8 cellular contexts compared by ENCODE assay signal in genomic region chr2:143110759-143111428, GRCh38. TPM values are rescaled to one million over a fixed set of nuclear protein-coding genes. Genes with fewer than 3 reads are reported as not detected.
DNase-seq lines count a peak whose midpoint lies in the region; ATAC-seq and TF ChIP-seq lines count a peak whose summit lies in the region.

No MANE protein-coding gene starts in this region.

- no peak overlapping the region for H4K91ac ChIP-seq in mesenchymal stem cell (ENCODE audit: low read length)

- H3K4me3 Mint-ChIP-seq in activated CD4-positive, alpha-beta T cell treated with anti-CD3 and anti-CD28 coated beads, Interleukin-2, amount 10 ng/mL, durations not matched to agents 24 days and 14 days: peak overlapping the region; percentile 55

- no peak overlapping the region for H3K18ac ChIP-seq in mesenchymal stem cell (ENCODE audit: low read depth in 1 of 2, low read length in 2 of 2)

- H2AK5ac ChIP-seq in mesenchymal stem cell (ENCODE audit: low read length, severe bottlenecking): no peak overlapping the region

- ATAC-seq in GM19023 (IDR thresholded peaks at IDR 0.05; ENCODE audit: unreplicated experiment) (peak; percentile 93), HG03175 (IDR thresholded peaks at IDR 0.05; ENCODE audit: unreplicated experiment) (peak; percentile 89)

- peaks cover 38% of the 10 kb centered on the region for H3K4me1 Mint-ChIP-seq in activated CD4-positive, alpha-beta T cell treated with anti-CD3 and anti-CD28 coated beads, Interleukin-2, amount 10 ng/mL, durations not matched to agents 24 days and 14 days

- H3K4me3 ChIP-seq in mesenchymal stem cell (ENCODE audit: insufficient read depth in 1 of 2, low read depth in 1 of 2, low read length in 2 of 2): no peak overlapping the region

- H3K9me3 Mint-ChIP-seq in activated CD4-positive, alpha-beta T cell treated with anti-CD3 and anti-CD28 coated beads, Interleukin-2, amount 10 ng/mL, durations not matched to agents 24 days and 14 days: no peaks in the 10 kb centered on the region

- H4K8ac ChIP-seq in mesenchymal stem cell (ENCODE audit: low read length): no peak overlapping the region

- no peaks in the 10 kb centered on the region for H3K4me1 ChIP-seq in mesenchymal stem cell (ENCODE audit: control insufficient read depth, insufficient read depth, low read depth, low read length)

- H3K9ac ChIP-seq in mesenchymal stem cell (ENCODE audit: low read length): no peak overlapping the region

- DNase-seq in NCI-H510A (lab: John Stamatoyannopoulos, UW): peak; percentile 17
- DNase-seq in activated CD4-positive, alpha-beta T cell treated with anti-CD3 and anti-CD28 coated beads, Interleukin-2, amount 10 ng/mL, durations not matched to agents 24 days and 14 days: peak; percentile 89
- DNase-seq in ecto neural progenitor cell (ENCODE audit: low spot score): peak; percentile 64
- peak; percentile 68 for DNase-seq in mesenchymal stem cell
- peak; percentile 11 to 30 for DNase-seq in stimulated activated CD8-positive, alpha-beta memory T cell treated with anti-CD3 and anti-CD28 coated beads, Interleukin-4, amount 100 ng/mL, for 4 hours (ENCODE audit: low read depth in 2 of 2, low spot score in 1 of 2)

- H3K4ac ChIP-seq in mesenchymal stem cell (ENCODE audit: low read depth in 1 of 2, low read length in 2 of 2): no peak overlapping the region

- H3K27ac ChIP-seq in C4-2B (no peak overlapping the region), mesenchymal stem cell (ENCODE audit: low read length, poor library complexity, severe bottlenecking) (no peak overlapping the region)

- H2BK12ac ChIP-seq in mesenchymal stem cell (ENCODE audit: low read length in 2 of 2): no peak overlapping the region

- peaks cover 4% of the 10 kb centered on the region for H3K27me3 Mint-ChIP-seq in activated CD4-positive, alpha-beta T cell treated with anti-CD3 and anti-CD28 coated beads, Interleukin-2, amount 10 ng/mL, durations not matched to agents 24 days and 14 days

- H2AFZ ChIP-seq in mesenchymal stem cell (ENCODE audit: low read depth, low read length): peak overlapping the region; percentile 53

- H3K27me3 ChIP-seq in mesenchymal stem cell (ENCODE audit: control insufficient read depth in 1 of 2, insufficient read depth in 1 of 2, low read length in 2 of 2): no peaks in the 10 kb centered on the region

- WGBS in mesenchymal stem cell: 29% methylated on average over 6 of the region's 6 CpGs

- H3K4me2 ChIP-seq in mesenchymal stem cell (ENCODE audit: low read length, poor library complexity, severe bottlenecking): no peak overlapping the region

- peak overlapping the region; percentile 83 for H3K27ac Mint-ChIP-seq in activated CD4-positive, alpha-beta T cell treated with anti-CD3 and anti-CD28 coated beads, Interleukin-2, amount 10 ng/mL, durations not matched to agents 24 days and 14 days

- no peak overlapping the region for H3K14ac ChIP-seq in mesenchymal stem cell (ENCODE audit: low read length in 2 of 2)

- H3K36me3 Mint-ChIP-seq in activated CD4-positive, alpha-beta T cell treated with anti-CD3 and anti-CD28 coated beads, Interleukin-2, amount 10 ng/mL, durations not matched to agents 24 days and 14 days (ENCODE audit: low read depth): no peaks in the 10 kb centered on the region

- intact Hi-C loops in activated CD4-positive, alpha-beta T cell treated with anti-CD3 and anti-CD28 coated beads, Interleukin-2, amount 10 ng/mL, durations not matched to agents 24 days and 14 days (cut with micrococcal nuclease): loop anchor here (1.0 to 2.0 kb wide), 6 partner anchors 18 to 148 kb away; partner anchors contain the start of gene ARHGAP15

- peak; percentile 78 for TF ChIP-seq CTCF in C4-2B (conservative IDR thresholded peaks at IDR 0.05)

- no peak overlapping the region for H3K23ac ChIP-seq in mesenchymal stem cell (ENCODE audit: low read length in 2 of 2)

- no peaks in the 10 kb centered on the region for H3K9me3 ChIP-seq in mesenchymal stem cell (ENCODE audit: control insufficient read depth, low read length)

- no peak overlapping the region for H2BK5ac ChIP-seq in mesenchymal stem cell (ENCODE audit: low read depth, low read length, poor library complexity, severe bottlenecking)

- no peaks in the 10 kb centered on the region for H3K36me3 ChIP-seq in mesenchymal stem cell (ENCODE audit: control insufficient read depth in 1 of 2, insufficient read depth in 2 of 2, low read depth in 1 of 2, low read length in 2 of 2)

- H3K79me1 ChIP-seq in mesenchymal stem cell (replicated peaks; ENCODE audit: low read length, poor library complexity, severe bottlenecking): no peaks in the 10 kb centered on the region

- H2BK15ac ChIP-seq in mesenchymal stem cell (ENCODE audit: low read depth, poor library complexity, severe bottlenecking): no peak overlapping the region

- no peak overlapping the region for H2BK120ac ChIP-seq in mesenchymal stem cell (ENCODE audit: low read depth, low read length)

RNA-seq across cellular contexts. Expression of gene ARHGAP15, which starts 18.3 kb away (rescaled TPM):
- 56.0 and 56.2 TPM in 2 replicates for total RNA-seq in activated CD4-positive, alpha-beta T cell treated with anti-CD3 and anti-CD28 coated beads, Interleukin-2, amount 10 ng/mL, durations not matched to agents 24 days and 14 days
- polyA plus RNA-seq in mesenchymal stem cell (2013, experiment 1 of 2): 0.14 TPM
- 0.18 TPM for polyA plus RNA-seq in mesenchymal stem cell (2013, experiment 2 of 2)

Comparison
In these comparisons a context has a peak if more than half of its experiments do, and no peak if none do; other contexts are left out.
1. DNase-seq: peak in every context shown above with its lines; median percentile 89 in activated CD4-positive, alpha-beta T cell treated with anti-CD3 and anti-CD28 coated beads, Interleukin-2, amount 10 ng/mL, durations not matched to agents 24 days and 14 days; 68 in mesenchymal stem cell; 64 in ecto neural progenitor cell; 20 in stimulated activated CD8-positive, alpha-beta memory T cell treated with anti-CD3 and anti-CD28 coated beads, Interleukin-4, amount 100 ng/mL, for 4 hours; 17 in NCI-H510A.